ENCODE assay signal across 9 cellular contexts in the genomic region with DNA sequence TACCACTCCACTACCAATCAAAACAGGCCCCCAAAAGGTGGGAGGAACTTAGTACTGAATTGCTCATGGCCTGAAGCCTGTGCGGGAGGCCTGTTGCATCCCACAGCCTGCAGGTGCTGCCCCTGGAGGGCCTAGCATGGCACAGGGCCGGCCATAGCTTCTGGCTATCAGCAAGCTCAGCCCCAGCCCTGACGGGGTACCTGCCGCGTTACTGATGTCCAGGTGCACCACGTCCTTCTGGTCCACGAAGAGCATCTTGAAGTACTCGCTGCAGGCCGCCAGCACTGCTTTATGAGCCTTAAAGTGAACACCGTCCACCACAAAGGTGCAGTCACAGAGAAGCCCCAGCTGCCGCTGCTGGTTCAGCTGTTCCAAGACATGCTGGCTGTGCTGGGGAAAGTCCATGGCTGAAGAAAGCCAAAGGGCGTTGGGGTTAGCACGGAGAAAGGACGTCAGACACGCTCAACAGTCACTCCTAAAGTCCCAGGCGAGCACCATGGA. TPM values are rescaled to one million over a fixed set of nuclear protein-coding genes. Genes with fewer than 3 reads are reported as not detected.
DNase-seq lines count a peak whose midpoint lies in the region; TF ChIP-seq lines count a peak whose summit lies in the region.
"Had no signal": no experiment of that assay in that cellular context is flagged by ENCODE, and none has a peak within 500 bp of the region (broad histone marks: within the 10 kb centered on the region; RNA-seq: fewer than 3 reads in every experiment).

No MANE protein-coding gene starts in this region.

- H3K4me1 ChIP-seq in muscle layer of duodenum (ENCODE audit: control insufficient read depth in 1 of 2, insufficient read depth in 2 of 2, low read length in 2 of 2) = peaks cover 24 to 37% of the 10 kb centered on the region in 2 donors
- H3K4me1 ChIP-seq in tibial artery = peaks cover 11 to 71% (median 57%) of the 10 kb centered on the region in 4 donors

- no peaks in the 10 kb centered on the region for H3K9me3 Mint-ChIP-seq in brain

- peak overlapping the region in 3 of 5 experiments; percentile 41 to 92 (median 75) for H3K27ac Mint-ChIP-seq in brain

- peaks cover 35% of the 10 kb centered on the region for H3K36me3 Mint-ChIP-seq in brain

- TF ChIP-seq CTCF in brain (conservative IDR thresholded peaks at IDR 0.05) (no peak), tibial artery (IDR thresholded peaks at IDR 0.05) (no peak), WERI-Rb-1 (IDR thresholded peaks at IDR 0.05; ENCODE audit: low read depth, low read length) (no peak)

- no peak overlapping the region for H3K4me3 Mint-ChIP-seq in brain

- H3K27me3 Mint-ChIP-seq in brain = no peaks in the 10 kb centered on the region

- H3K9me3 ChIP-seq in muscle layer of duodenum (ENCODE audit: control insufficient read depth in 1 of 2, low read length in 2 of 2) (no peaks in the 10 kb centered on the region), tibial artery (no peaks in the 10 kb centered on the region), WERI-Rb-1 (ENCODE audit: severe bottlenecking) (no peaks in the 10 kb centered on the region)

- intact Hi-C loops in tibial artery (cut with DNase I; ENCODE audit: low total_unique reads) = loop anchor here (5.0 to 10.0 kb wide), 2 partner anchors 36 to 53 kb away; no protein-coding TSS in a partner anchor

- H3K4me3 ChIP-seq in muscle layer of duodenum (ENCODE audit: low read depth in 1 of 2, low read length in 2 of 2) (no peak overlapping the region), tibial artery (peak overlapping the region in 1 of 2 donors; percentile 2), WERI-Rb-1 (ENCODE audit: low read depth, low read length) (no peak overlapping the region)
- H3K4me3 ChIP-seq: PC-9 had no signal

- peak; percentile 65 for DNase-seq in activated CD8-positive, alpha-beta memory T cell treated with anti-CD3 and anti-CD28 coated beads, Interleukin-2, amount 50 U/mL, for 48 hours
- no peak for DNase-seq in activated CD8-positive, alpha-beta memory T cell treated with anti-CD3 and anti-CD28 coated beads for 24 hours
- DNase-seq in tibial artery (peak in 1 of 2 donors; percentile 81), LoVo (ENCODE audit: low spot score) (no peak), WERI-Rb-1 (no peak), iPS-NIHi11 (ENCODE audit: low spot score) (no peak)
- DNase-seq: PC-9 had no signal

- peaks cover 53% of the 10 kb centered on the region for H3K4me1 Mint-ChIP-seq in brain

- H3K36me3 ChIP-seq in muscle layer of duodenum (ENCODE audit: control insufficient read depth in 1 of 2, insufficient read depth in 2 of 2, low read length in 2 of 2) (peaks cover 29 to 52% of the 10 kb centered on the region in 2 donors), tibial artery (peaks cover 20 to 49% (median 43%) of the 10 kb centered on the region in 3 donors), WERI-Rb-1 (peaks cover 46% of the 10 kb centered on the region)

- H3K27me3 ChIP-seq in muscle layer of duodenum (ENCODE audit: low read depth, low read length) (no peaks in the 10 kb centered on the region), tibial artery (no peaks in the 10 kb centered on the region), WERI-Rb-1 (ENCODE audit: insufficient read depth, low read depth, severe bottlenecking) (no peaks in the 10 kb centered on the region)

- H3K27ac ChIP-seq in muscle layer of duodenum (ENCODE audit: low read length) (peak overlapping the region; percentile 91), tibial artery (peak overlapping the region; percentile 95 to 96), WERI-Rb-1 (no peak overlapping the region)
- H3K27ac ChIP-seq: PC-9 had no signal

RNA-seq across cellular contexts. Expression of a gene that starts 27.8 kb away (rescaled TPM):
- polyA plus RNA-seq in brain (ENCODE audit: insufficient read depth, low read depth, low replicate concordance) = 32.7 TPM

RNA-seq across cellular contexts. Expression of a gene that starts 55.9 kb away (rescaled TPM):
- polyA plus RNA-seq in brain (ENCODE audit: insufficient read depth, low read depth, low replicate concordance) = 5.6 TPM
